In the genomic region with DNA sequence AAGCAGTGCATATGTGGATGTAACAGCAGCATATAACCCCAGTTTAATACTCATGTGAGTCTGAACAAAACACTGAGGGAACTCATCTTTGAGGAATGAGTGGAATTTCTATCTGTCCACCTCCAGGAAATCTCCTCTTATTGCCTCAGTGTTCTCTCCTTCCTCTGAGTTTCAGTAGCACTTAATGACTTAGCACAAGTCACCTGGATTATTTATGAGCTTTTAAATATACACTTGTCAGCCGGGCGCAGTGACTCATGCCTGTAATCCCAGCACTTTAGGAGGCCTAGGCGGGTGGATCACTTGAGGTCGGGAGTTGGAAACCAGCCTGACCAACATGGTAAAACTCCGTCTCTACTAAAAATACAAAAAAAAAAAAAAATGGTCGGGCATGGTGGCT, we compare ENCODE assay signal across 10 cellular contexts. TPM values are rescaled to one million over a fixed set of nuclear protein-coding genes. Genes with fewer than 3 reads are reported as not detected.
A peak's percentile ranks its signal among the peaks of the same experiment; 100 is the strongest.
DNase-seq lines count a peak whose midpoint lies in the region; ATAC-seq and TF ChIP-seq lines count a peak whose summit lies in the region.
"Had no signal": no experiment of that assay in that cellular context is flagged by ENCODE, and none has a peak within 500 bp of the region (broad histone marks: within the 10 kb centered on the region; RNA-seq: fewer than 3 reads in every experiment).

No MANE protein-coding gene starts in this region.

- H3K4me2 ChIP-seq in osteoblast (ENCODE audit: insufficient read depth, low read length): peak overlapping the region; percentile 14

- no peaks in the 10 kb centered on the region for H3K9me3 ChIP-seq in osteoblast (ENCODE audit: low read depth, low read length)

- H3K9me3 Mint-ChIP-seq in activated T-helper 1 cell treated with anti-CD3 and anti-CD28 coated beads, Interleukin-12 subunit alpha, Interleukin-12 subunit beta, Interleukin-2, Interleukin-4 antibody, amounts not matched to agents 30 ng/mL and 10 ng/mL and 1 ng/mL, durations not matched to agents 14 hours and 24 hours and 36 hours: peaks cover 9% of the 10 kb centered on the region

- peaks cover 7% of the 10 kb centered on the region for H4K20me1 ChIP-seq in osteoblast (ENCODE audit: insufficient read depth, low read length)

- peaks cover 6% of the 10 kb centered on the region for H3K27me3 Mint-ChIP-seq in activated T-helper 1 cell treated with anti-CD3 and anti-CD28 coated beads, Interleukin-12 subunit alpha, Interleukin-12 subunit beta, Interleukin-2, Interleukin-4 antibody, amounts not matched to agents 30 ng/mL and 10 ng/mL and 1 ng/mL, durations not matched to agents 14 hours and 24 hours and 36 hours (ENCODE audit: insufficient read depth)

- no peaks in the 10 kb centered on the region for H3K36me3 ChIP-seq in osteoblast (ENCODE audit: insufficient read depth, low read length)

- H3K27ac Mint-ChIP-seq in activated T-helper 1 cell treated with anti-CD3 and anti-CD28 coated beads, Interleukin-12 subunit alpha, Interleukin-12 subunit beta, Interleukin-2, Interleukin-4 antibody, amounts not matched to agents 30 ng/mL and 10 ng/mL and 1 ng/mL, durations not matched to agents 14 hours and 24 hours and 36 hours: no peak overlapping the region

- H3K4me3 Mint-ChIP-seq in activated T-helper 1 cell treated with anti-CD3 and anti-CD28 coated beads, Interleukin-12 subunit alpha, Interleukin-12 subunit beta, Interleukin-2, Interleukin-4 antibody, amounts not matched to agents 30 ng/mL and 10 ng/mL and 1 ng/mL, durations not matched to agents 14 hours and 24 hours and 36 hours: no peak overlapping the region

- intact Hi-C loops in Right ventricle myocardium inferior (cut with DNase I): no loop called here
- intact Hi-C loops in activated T-helper 1 cell treated with anti-CD3 and anti-CD28 coated beads, Interleukin-12 subunit alpha, Interleukin-12 subunit beta, Interleukin-2, Interleukin-4 antibody, amounts not matched to agents 30 ng/mL and 10 ng/mL and 1 ng/mL, durations not matched to agents 14 hours and 24 hours and 36 hours (cut with micrococcal nuclease): loop anchor here (5.0 kb wide), 1 partner anchor 164 kb away; no protein-coding TSS in a partner anchor

- H3K27ac ChIP-seq in osteoblast (ENCODE audit: low read depth, low read length): peak overlapping the region; percentile 24

- H3K79me2 ChIP-seq in osteoblast (ENCODE audit: insufficient read depth, low read length): no peaks in the 10 kb centered on the region

- DNase-seq in Daoy (ENCODE audit: low read depth) (peak; percentile 85), MV-4-11 (lab: John Stamatoyannopoulos, UW) (peak; percentile 66), epidermal melanocyte (ENCODE audit: insufficient read length, low spot score) (peak; percentile 43), osteoblast (ENCODE audit: insufficient read length, low spot score, missing footprints) (peak; percentile 95), Right ventricle myocardium inferior (ENCODE audit: missing footprints) (no peak), cerebellar nuclear complex (lab: John Stamatoyannopoulos, UW) (no peak)
- no peak for DNase-seq in activated T-helper 1 cell treated with anti-CD3 and anti-CD28 coated beads, Interleukin-12 subunit alpha, Interleukin-12 subunit beta, Interleukin-2, Interleukin-4 antibody, amounts not matched to agents 30 ng/mL and 10 ng/mL and 1 ng/mL, durations not matched to agents 14 hours and 24 hours and 36 hours (ENCODE audit: low spot score)
- DNase-seq: activated naive CD4-positive, alpha-beta T cell treated with anti-CD3 and anti-CD28 coated beads, Interleukin-2, amount 50 U/mL, for 16 hours; NCI-H524 treated with DMSO at 0.1 percent for 48 hours had no signal

- H3K27me3 ChIP-seq in osteoblast (ENCODE audit: insufficient read depth, low read length): no peaks in the 10 kb centered on the region

- ATAC-seq in Right ventricle myocardium inferior: no peak
- no peak for ATAC-seq in HG03196 (IDR thresholded peaks at IDR 0.05; ENCODE audit: unreplicated experiment)

- peaks cover 21% of the 10 kb centered on the region for H3K4me1 ChIP-seq in osteoblast (ENCODE audit: insufficient read depth, low read length)

- no peak overlapping the region for H2AFZ ChIP-seq in osteoblast (ENCODE audit: low read length)

- no peak overlapping the region for H3K4me3 ChIP-seq in osteoblast (ENCODE audit: insufficient read depth, low read length)

- TF ChIP-seq CTCF in osteoblast (IDR thresholded peaks at IDR 0.05; ENCODE audit: extremely low read depth, low read depth, low read length): no peak

- H3K4me1 Mint-ChIP-seq in activated T-helper 1 cell treated with anti-CD3 and anti-CD28 coated beads, Interleukin-12 subunit alpha, Interleukin-12 subunit beta, Interleukin-2, Interleukin-4 antibody, amounts not matched to agents 30 ng/mL and 10 ng/mL and 1 ng/mL, durations not matched to agents 14 hours and 24 hours and 36 hours (ENCODE audit: low read depth): peaks cover 14% of the 10 kb centered on the region

- H3K36me3 Mint-ChIP-seq in activated T-helper 1 cell treated with anti-CD3 and anti-CD28 coated beads, Interleukin-12 subunit alpha, Interleukin-12 subunit beta, Interleukin-2, Interleukin-4 antibody, amounts not matched to agents 30 ng/mL and 10 ng/mL and 1 ng/mL, durations not matched to agents 14 hours and 24 hours and 36 hours (ENCODE audit: low read depth): no peaks in the 10 kb centered on the region

RNA-seq across cellular contexts. Expression of a gene that starts 4.3 kb away (rescaled TPM):
- 2.8 and 7.1 TPM in 2 replicates for total RNA-seq in Daoy (2014; rRNA removed; shearing (Covaris generic))
- 8.3 and 9.1 TPM in 2 replicates for total RNA-seq in osteoblast
- total RNA-seq in Right ventricle myocardium inferior: 60.1 TPM
- 14.6 and 14.9 TPM in 2 replicates for total RNA-seq in activated T-helper 1 cell treated with anti-CD3 and anti-CD28 coated beads, Interleukin-12 subunit alpha, Interleukin-12 subunit beta, Interleukin-2, Interleukin-4 antibody, amounts not matched to agents 30 ng/mL and 10 ng/mL and 1 ng/mL, durations not matched to agents 14 hours and 24 hours and 36 hours

RNA-seq across cellular contexts. Expression of a gene that starts 25.8 kb away (rescaled TPM):
- 18.5 and 19.2 TPM in 2 replicates for total RNA-seq in Daoy (2014; rRNA removed; shearing (Covaris generic))
- total RNA-seq in osteoblast (46.0 and 51.0 TPM in 2 replicates), Right ventricle myocardium inferior (91.6 TPM)
- 36.6 and 37.7 TPM in 2 replicates for total RNA-seq in activated T-helper 1 cell treated with anti-CD3 and anti-CD28 coated beads, Interleukin-12 subunit alpha, Interleukin-12 subunit beta, Interleukin-2, Interleukin-4 antibody, amounts not matched to agents 30 ng/mL and 10 ng/mL and 1 ng/mL, durations not matched to agents 14 hours and 24 hours and 36 hours

Comparison
In these comparisons a context has a peak if more than half of its experiments do, and no peak if none do; other contexts are left out.
1. DNase-seq: peak in Daoy (single experiment), MV-4-11 (single experiment), epidermal melanocyte (single experiment) and osteoblast (single experiment); none in Right ventricle myocardium inferior (single experiment), cerebellar nuclear complex (0 of 2) and activated T-helper 1 cell treated with anti-CD3 and anti-CD28 coated beads, Interleukin-12 subunit alpha, Interleukin-12 subunit beta, Interleukin-2, Interleukin-4 antibody, amounts not matched to agents 30 ng/mL and 10 ng/mL and 1 ng/mL, durations not matched to agents 14 hours and 24 hours and 36 hours (single experiment).